ENCODE assay signal across 21 cellular contexts in the genomic region with DNA sequence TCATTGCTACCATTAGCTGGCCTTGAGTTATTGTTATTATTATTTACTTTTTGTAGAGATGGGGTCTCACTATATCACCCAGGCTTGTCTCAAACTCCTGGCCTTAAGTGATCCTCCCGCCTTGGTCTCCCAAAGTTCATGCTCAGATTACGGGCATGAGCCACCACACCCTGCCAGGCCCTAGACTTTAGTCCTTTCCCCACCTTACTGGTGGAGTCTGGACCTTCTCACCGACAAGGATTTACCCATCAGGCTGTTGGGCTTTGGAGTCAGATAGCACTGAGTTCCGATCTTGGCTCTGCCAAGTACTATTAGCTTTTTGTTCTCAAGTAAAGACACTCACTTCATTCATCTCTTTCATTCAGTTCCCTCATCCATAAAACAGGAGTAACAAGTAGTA. TPM values are rescaled to one million over a fixed set of nuclear protein-coding genes. Genes with fewer than 3 reads are reported as not detected.
DNase-seq lines count a peak whose midpoint lies in the region; ATAC-seq and TF ChIP-seq lines count a peak whose summit lies in the region.
"Had no signal": no experiment of that assay in that cellular context is flagged by ENCODE, and none has a peak within 500 bp of the region (broad histone marks: within the 10 kb centered on the region; RNA-seq: fewer than 3 reads in every experiment).

No MANE protein-coding gene starts in this region.

- peaks cover 37 to 71% (median 46%) of the 10 kb centered on the region in 10 experiments for H3K4me1 ChIP-seq in BLaER1 treated with 17β-estradiol and CSF1 and Interleukin-3, amounts not matched to agents 10 nM and 100 nM
- peaks cover 45% of the 10 kb centered on the region for H3K4me1 ChIP-seq in OCI-LY1 (ENCODE audit: insufficient read depth, low read length, severe bottlenecking)
- no peaks in the 10 kb centered on the region for H3K4me1 ChIP-seq in A673 (ENCODE audit: insufficient read depth, low read length, poor library complexity, severe bottlenecking)
- H3K4me1 ChIP-seq: A549, SJSA1 had no signal

- H3K4me1 Mint-ChIP-seq in effector memory CD8-positive, alpha-beta T cell (ENCODE audit: low read depth in 2 of 2) = peaks cover 11 to 32% of the 10 kb centered on the region in 2 donors
- H3K4me1 Mint-ChIP-seq in stimulated activated memory B cell treated with anti-CD40 and anti-IgM and Interleukin-4, amounts not matched to agents 10 μg/mL and 1 μg/mL and 100 μg/mL, for 72 hours = peaks cover 73% of the 10 kb centered on the region

- DNase-seq in effector memory CD8-positive, alpha-beta T cell = no peak
- no peak for DNase-seq in A673 (ENCODE audit: low spot score)
- no peak for DNase-seq in stimulated activated CD4-positive, alpha-beta T cell treated with anti-CD3 and anti-CD28 coated beads, Interleukin-1b, Interleukin-23, amount 100 ng/mL, for 48 hours
- DNase-seq: COR-L47, DMS 273 treated with DMSO at 0.1 percent for 48 hours, GDM1, H9, MM.1S, NCI-H1092, NCI-H1436 treated with DMSO at 0.1 percent for 48 hours, NCI-H2029, NCI-H345, NCI-H524 treated with DMSO at 0.1 percent for 48 hours had no signal

- H4K20me1 ChIP-seq in BLaER1 treated with 17β-estradiol and CSF1 and Interleukin-3, amounts not matched to agents 10 nM and 100 nM = no peaks in the 10 kb centered on the region
- no peaks in the 10 kb centered on the region for H4K20me1 ChIP-seq in OCI-LY1 (ENCODE audit: insufficient read depth, low read length)

- peaks cover 0 to 17% of the 10 kb centered on the region in 2 donors for H3K27me3 Mint-ChIP-seq in effector memory CD8-positive, alpha-beta T cell
- no peaks in the 10 kb centered on the region for H3K27me3 Mint-ChIP-seq in stimulated activated memory B cell treated with anti-CD40 and anti-IgM and Interleukin-4, amounts not matched to agents 10 μg/mL and 1 μg/mL and 100 μg/mL, for 72 hours

- intact Hi-C loops in A673 (cut with micrococcal nuclease; ENCODE audit: unreplicated experiment) = no loop called here

- H3K9me3 ChIP-seq in BLaER1 treated with 17β-estradiol and CSF1 and Interleukin-3, amounts not matched to agents 10 nM and 100 nM (replicated peaks in 1 of 11) = peaks cover 0 to 5% (median 1%) of the 10 kb centered on the region in 11 experiments; a peak in 2 of 22 replicates
- no peaks in the 10 kb centered on the region for H3K9me3 ChIP-seq in OCI-LY1 (ENCODE audit: low read length)
- H3K9me3 ChIP-seq in A673 (ENCODE audit: low read depth, low read length, poor library complexity, severe bottlenecking) = no peaks in the 10 kb centered on the region
- H3K9me3 ChIP-seq: A549, SJSA1 had no signal

- no peak for ATAC-seq in effector memory CD8-positive, alpha-beta T cell (replicated peaks)
- no peak for ATAC-seq in stimulated activated memory B cell treated with anti-CD40 and anti-IgM and Interleukin-4, amounts not matched to agents 10 μg/mL and 1 μg/mL and 100 μg/mL, for 72 hours
- no peak for ATAC-seq in HG02973 (IDR thresholded peaks at IDR 0.05; ENCODE audit: unreplicated experiment)
- ATAC-seq: A549 had no signal

- H3K36me3 ChIP-seq in BLaER1 treated with 17β-estradiol and CSF1 and Interleukin-3, amounts not matched to agents 10 nM and 100 nM = 0 out of 22 replicates have a peak, but pooled peaks cover 0 to 2% (median 0%) of the 10 kb centered on the region in 11 experiments
- H3K36me3 ChIP-seq in OCI-LY1 (ENCODE audit: insufficient read depth, low read length) (peaks cover 24% of the 10 kb centered on the region; the same call in 1 of the 2 replicates), A673 (ENCODE audit: insufficient read depth, low read length, poor library complexity, severe bottlenecking) (no peaks in the 10 kb centered on the region)
- H3K36me3 ChIP-seq: SJSA1 had no signal

- peak overlapping the region in 1 of 2 donors; percentile 53 for H3K4me3 Mint-ChIP-seq in effector memory CD8-positive, alpha-beta T cell
- no peak overlapping the region for H3K4me3 Mint-ChIP-seq in stimulated activated memory B cell treated with anti-CD40 and anti-IgM and Interleukin-4, amounts not matched to agents 10 μg/mL and 1 μg/mL and 100 μg/mL, for 72 hours
- H3K4me3 Mint-ChIP-seq: H9 had no signal

- H3K79me2 ChIP-seq in OCI-LY1 (ENCODE audit: insufficient read depth, low read length) = 0 out of 2 replicates have a peak, but pooled peaks cover 3% of the 10 kb centered on the region

- POLR2A ChIA-PET in A673 (lab: Charles Lee; ENCODE audit: low non-redundant PET) = no interaction called here

- no peak overlapping the region for H2AFZ ChIP-seq in OCI-LY1 (ENCODE audit: low read length)

- H3K27ac Mint-ChIP-seq in effector memory CD8-positive, alpha-beta T cell = peak overlapping the region; percentile 14 to 36
- H3K27ac Mint-ChIP-seq in stimulated activated memory B cell treated with anti-CD40 and anti-IgM and Interleukin-4, amounts not matched to agents 10 μg/mL and 1 μg/mL and 100 μg/mL, for 72 hours = peak overlapping the region; percentile 92
- H3K27ac Mint-ChIP-seq: H9 had no signal

- no peak overlapping the region for H3K4me3 ChIP-seq in BLaER1 treated with 17β-estradiol and CSF1 and Interleukin-3, amounts not matched to agents 10 nM and 100 nM
- no peak overlapping the region for H3K4me3 ChIP-seq in OCI-LY1 (ENCODE audit: low read depth, low read length, poor library complexity, severe bottlenecking)
- no peak overlapping the region for H3K4me3 ChIP-seq in A673 (ENCODE audit: low read depth, low read length, poor library complexity, severe bottlenecking)
- H3K4me3 ChIP-seq: A549, SJSA1 had no signal

- peak overlapping the region in 5 of 11 experiments; percentile 1 to 56 (median 44); a peak in 5 of 22 replicates for H3K9ac ChIP-seq in BLaER1 treated with 17β-estradiol and CSF1 and Interleukin-3, amounts not matched to agents 10 nM and 100 nM
- H3K9ac ChIP-seq in OCI-LY1 (ENCODE audit: low read length) = no peak overlapping the region

- no peak for TF ChIP-seq CTCF in OCI-LY1 (IDR thresholded peaks at IDR 0.05; ENCODE audit: low read length)
- no peak for TF ChIP-seq CTCF in A673 (conservative IDR thresholded peaks at IDR 0.05; ENCODE audit: low read depth, low read length)

- no peaks in the 10 kb centered on the region for H3F3A ChIP-seq in OCI-LY1 (ENCODE audit: insufficient read depth, low read length)

- BruUV-seq in A673 (replicated peaks; lab: Mats Ljungman, UMichigan) = no TSS peak

- no peaks in the 10 kb centered on the region for H3K9me3 Mint-ChIP-seq in effector memory CD8-positive, alpha-beta T cell
- no peaks in the 10 kb centered on the region for H3K9me3 Mint-ChIP-seq in stimulated activated memory B cell treated with anti-CD40 and anti-IgM and Interleukin-4, amounts not matched to agents 10 μg/mL and 1 μg/mL and 100 μg/mL, for 72 hours
- H3K9me3 Mint-ChIP-seq: H9 had no signal

- CTCF ChIA-PET in A673 (lab: Charles Lee) = no interaction called here

- peaks cover 0 to 5% (median 2%) of the 10 kb centered on the region in 11 experiments; a peak in 13 of 22 replicates for H3K27me3 ChIP-seq in BLaER1 treated with 17β-estradiol and CSF1 and Interleukin-3, amounts not matched to agents 10 nM and 100 nM
- H3K27me3 ChIP-seq in OCI-LY1 (ENCODE audit: insufficient read depth, low read length) = no peaks in the 10 kb centered on the region
- no peaks in the 10 kb centered on the region for H3K27me3 ChIP-seq in A673 (replicated peaks; ENCODE audit: insufficient read depth, low read depth, low read length, poor library complexity)

- peak overlapping the region; percentile 36 to 83 (median 66); a peak in 20 of 22 replicates for H3K27ac ChIP-seq in BLaER1 treated with 17β-estradiol and CSF1 and Interleukin-3, amounts not matched to agents 10 nM and 100 nM
- H3K27ac ChIP-seq in OCI-LY1 (ENCODE audit: low read depth, low read length, poor library complexity, severe bottlenecking) (peak overlapping the region; percentile 49), A673 (ENCODE audit: low read depth, low read length, poor library complexity, severe bottlenecking) (no peak overlapping the region)
- H3K27ac ChIP-seq: A549, C4-2B, SJSA1 had no signal

- peak overlapping the region; percentile 47 to 77 (median 64); a peak in 20 of 22 replicates for H3K4me2 ChIP-seq in BLaER1 treated with 17β-estradiol and CSF1 and Interleukin-3, amounts not matched to agents 10 nM and 100 nM
- H3K4me2 ChIP-seq in OCI-LY1 (ENCODE audit: low read length) = no peak overlapping the region
- H3K4me2 ChIP-seq: A549 had no signal

- H3K9me2 ChIP-seq in OCI-LY1 (ENCODE audit: low read depth, low read length) = no peaks in the 10 kb centered on the region

- peaks cover 5% of the 10 kb centered on the region for H3K36me3 Mint-ChIP-seq in effector memory CD8-positive, alpha-beta T cell (ENCODE audit: insufficient read depth)
- H3K36me3 Mint-ChIP-seq in stimulated activated memory B cell treated with anti-CD40 and anti-IgM and Interleukin-4, amounts not matched to agents 10 μg/mL and 1 μg/mL and 100 μg/mL, for 72 hours = peaks cover 70% of the 10 kb centered on the region

RNA-seq across cellular contexts. Expression of a gene that starts 17.2 kb away (rescaled TPM):
- total RNA-seq in A673 (2021) = not detected in 2 replicates
- total RNA-seq: Daoy, H9 had no signal

RNA-seq across cellular contexts. Expression of a gene that starts 27.9 kb away (rescaled TPM):
- 8.9 and 12.1 TPM in 2 replicates for total RNA-seq in A673 (2021)
